ENCODE assay signal across 9 cellular contexts in genomic region chr4:59695355-59696053, GRCh38.
"Had no signal": no experiment of that assay in that cellular context is flagged by ENCODE, and none has a peak within 500 bp of the region (broad histone marks: within the 10 kb centered on the region; RNA-seq: fewer than 3 reads in every experiment).

No MANE protein-coding gene starts in this region.

- ATAC-seq: GM23338 had no signal

- FAIRE-seq: H1, H54 had no signal

- H3K9ac ChIP-seq: KMS-11 had no signal

- H3K27ac ChIP-seq: HL-60, KMS-11 had no signal

- H3K4me2 ChIP-seq: GM23338, KMS-11 had no signal

- DNase-seq: H9, HCEC 1CT, IMR-90, KBM-7 had no signal

- H2AFZ ChIP-seq: GM23338 had no signal

- H3K4me3 ChIP-seq: GM23338 had no signal
